8 cellular contexts compared by ENCODE assay signal in genomic region chr5:140115186-140115500, GRCh38. TPM values are rescaled to one million over a fixed set of nuclear protein-coding genes. Genes with fewer than 3 reads are reported as not detected.
DNase-seq lines count a peak whose midpoint lies in the region; ATAC-seq and TF ChIP-seq lines count a peak whose summit lies in the region.

No MANE protein-coding gene starts in this region.

- H3K27me3 ChIP-seq in BJ (ENCODE audit: control insufficient read depth, insufficient read depth, low read length) (no peaks in the 10 kb centered on the region), Loucy (ENCODE audit: insufficient read depth, low read length, poor library complexity, severe bottlenecking) (no peaks in the 10 kb centered on the region), neural cell (ENCODE audit: insufficient read depth, low read depth, low read length) (peaks cover 51% of the 10 kb centered on the region)

- CTCF ChIA-PET in BJ (lab: Yijun Ruan, JAX): interaction anchor here (0.6 to 12.5 kb wide), 6 partner anchors 10 to 51 kb away, joined by 3 to 118 read pairs (median 4); no protein-coding TSS in a partner anchor

- POLR2A ChIA-PET in BJ (lab: Charles Lee): no interaction called here

- intact Hi-C loops in dendritic cell treated with granulocyte-macrophage colony-stimulating factor and Interleukin-4, amounts not matched to agents 40 ng/mL and 50 ng/mL, for 4 days (cut with micrococcal nuclease): loop anchor here (2.0 kb wide), 1 partner anchor 30 kb away; no protein-coding TSS in a partner anchor

- peaks cover 19% of the 10 kb centered on the region for H3K36me3 Mint-ChIP-seq in dendritic cell treated with granulocyte-macrophage colony-stimulating factor and Interleukin-4, amounts not matched to agents 40 ng/mL and 50 ng/mL, for 4 days (ENCODE audit: low read depth)

- DNase-seq in BJ (ENCODE audit: low read depth): no peak
- no peak for DNase-seq in NCI-H146 (lab: John Stamatoyannopoulos, UW)
- no peak for DNase-seq in NCI-H1048 (lab: John Stamatoyannopoulos, UW)

- no peak overlapping the region for H3K27ac ChIP-seq in neural cell (ENCODE audit: low read length)

- TF ChIP-seq RAD21 in neural cell (conservative IDR thresholded peaks at IDR 0.05): no peak

- H3K4me2 ChIP-seq in Loucy (ENCODE audit: low read depth, low read length, poor library complexity, severe bottlenecking) (peak overlapping the region; percentile 38), neural cell (ENCODE audit: low read length) (peak overlapping the region; percentile 77)

- TF ChIP-seq CTCF in BJ (IDR thresholded peaks at IDR 0.05; ENCODE audit: insufficient read depth, low read depth, low read length) (no peak), Loucy (conservative IDR thresholded peaks at IDR 0.05; ENCODE audit: low read length) (no peak), neural cell (IDR thresholded peaks at IDR 0.05; ENCODE audit: poor library complexity, severe bottlenecking) (no peak)

- H3K9me2 ChIP-seq in Loucy (replicated peaks; ENCODE audit: low read depth, low read length) (no peaks in the 10 kb centered on the region), neural cell (ENCODE audit: insufficient read depth, low read length) (no peaks in the 10 kb centered on the region)

- no peaks in the 10 kb centered on the region for H3F3A ChIP-seq in Loucy (ENCODE audit: low read depth)
- no peaks in the 10 kb centered on the region for H3F3A ChIP-seq in neural cell (ENCODE audit: insufficient read depth, low read length, poor library complexity, severe bottlenecking)

- peak overlapping the region; percentile 88 for H3K4me3 Mint-ChIP-seq in dendritic cell treated with granulocyte-macrophage colony-stimulating factor and Interleukin-4, amounts not matched to agents 40 ng/mL and 50 ng/mL, for 4 days

- no peak for TF ChIP-seq EP300 in neural cell (conservative IDR thresholded peaks at IDR 0.05; ENCODE audit: poor library complexity, severe bottlenecking)

- peak overlapping the region; percentile 90 for H3K27ac Mint-ChIP-seq in dendritic cell treated with granulocyte-macrophage colony-stimulating factor and Interleukin-4, amounts not matched to agents 40 ng/mL and 50 ng/mL, for 4 days

- ATAC-seq in GM21528 (IDR thresholded peaks at IDR 0.05; ENCODE audit: low FRiP score, unreplicated experiment) (no peak), HG02884 (IDR thresholded peaks at IDR 0.05; ENCODE audit: unreplicated experiment) (no peak)

- no peak overlapping the region for H2AFZ ChIP-seq in Loucy (ENCODE audit: low read length)
- H2AFZ ChIP-seq in neural cell (ENCODE audit: low read depth, low read length): no peak overlapping the region

- peaks cover 56% of the 10 kb centered on the region for H3K4me1 Mint-ChIP-seq in dendritic cell treated with granulocyte-macrophage colony-stimulating factor and Interleukin-4, amounts not matched to agents 40 ng/mL and 50 ng/mL, for 4 days (ENCODE audit: low read depth)

- H3K79me2 ChIP-seq in Loucy (ENCODE audit: insufficient read depth, low read length) (peaks cover 89% of the 10 kb centered on the region), neural cell (replicated peaks; ENCODE audit: insufficient read depth, low read length) (peaks cover 13% of the 10 kb centered on the region)

- H3K9me3 ChIP-seq in Loucy (ENCODE audit: insufficient read depth, low read depth, low read length) (no peaks in the 10 kb centered on the region), neural cell (ENCODE audit: low read length) (no peaks in the 10 kb centered on the region)

- peaks cover 28% of the 10 kb centered on the region for H3K27me3 Mint-ChIP-seq in dendritic cell treated with granulocyte-macrophage colony-stimulating factor and Interleukin-4, amounts not matched to agents 40 ng/mL and 50 ng/mL, for 4 days

- H3K9ac ChIP-seq in Loucy (ENCODE audit: low read depth, low read length, poor library complexity, severe bottlenecking): peak overlapping the region; percentile 75
- peak overlapping the region; percentile 70 for H3K9ac ChIP-seq in neural cell (ENCODE audit: low read length)

- H4K20me1 ChIP-seq in Loucy (ENCODE audit: insufficient read depth, low read length, poor library complexity, severe bottlenecking) (peaks cover 61% of the 10 kb centered on the region), neural cell (ENCODE audit: insufficient read depth) (no peaks in the 10 kb centered on the region)

- H3K36me3 ChIP-seq in BJ (ENCODE audit: control insufficient read depth, insufficient read depth, low read length) (peaks cover 3% of the 10 kb centered on the region; the same call in 1 of the 2 replicates), Loucy (ENCODE audit: insufficient read depth, low read length) (no peaks in the 10 kb centered on the region), neural cell (ENCODE audit: insufficient read depth, low read length) (no peaks in the 10 kb centered on the region)

- H3K9me3 Mint-ChIP-seq in dendritic cell treated with granulocyte-macrophage colony-stimulating factor and Interleukin-4, amounts not matched to agents 40 ng/mL and 50 ng/mL, for 4 days: no peaks in the 10 kb centered on the region

- H3K4me3 ChIP-seq in BJ (ENCODE audit: low read depth, low read length) (peak overlapping the region; percentile 88), Loucy (ENCODE audit: low read length, poor library complexity, severe bottlenecking) (peak overlapping the region; percentile 78), neural cell (ENCODE audit: low read length) (peak overlapping the region; percentile 84)

- H3K4me1 ChIP-seq in Loucy (ENCODE audit: insufficient read depth, low read length, poor library complexity, severe bottlenecking): peaks cover 52% of the 10 kb centered on the region

TF ChIP-seq in neural cell, 6 proteins besides CTCF, POLR2A, EP300 and RAD21:
- TF ChIP-seq SMC3 (conservative IDR thresholded peaks at IDR 0.05; ENCODE audit: poor library complexity) (no peak), TAF1 (IDR thresholded peaks at IDR 0.05; ENCODE audit: low read depth) (no peak), POLR2AphosphoS5 (IDR thresholded peaks at IDR 0.05) (no peak), EZH2 (IDR thresholded peaks at IDR 0.05; ENCODE audit: borderline replicate concordance, insufficient read depth, low read length, poor library complexity, severe bottlenecking) (no peak), MXI1 (conservative IDR thresholded peaks at IDR 0.05; ENCODE audit: poor library complexity, severe bottlenecking) (no peak)

RNA-seq across cellular contexts. Expression of gene PURA, which starts 1.2 kb away (rescaled TPM):
- 5.2 and 6.7 TPM in 2 replicates for polyA plus RNA-seq in BJ (2011; rRNA removed)
- polyA minus RNA-seq in BJ (2011; rRNA and poly(A)+ RNA removed): 11.7 and 17.6 TPM in 2 replicates
- polyA plus RNA-seq in neural cell: 2.2 and 2.3 TPM in 2 replicates
- polyA minus RNA-seq in neural cell: 6.3 and 8.3 TPM in 2 replicates

RNA-seq across cellular contexts. Expression of gene IGIP, which starts 10.6 kb away (rescaled TPM):
- polyA plus RNA-seq in BJ (2011; rRNA removed) (1.5 and 3.8 TPM in 2 replicates), neural cell (2.9 and 4.4 TPM in 2 replicates)
- polyA minus RNA-seq in BJ (2011; rRNA and poly(A)+ RNA removed): 7.1 and 9.0 TPM in 2 replicates
- 4.4 and 5.0 TPM in 2 replicates for polyA minus RNA-seq in neural cell

RNA-seq across cellular contexts. Expression of gene CYSTM1, which starts 59.8 kb away (rescaled TPM):
- 29.8 and 33.1 TPM in 2 replicates for polyA plus RNA-seq in BJ (2011; rRNA removed)
- polyA minus RNA-seq in BJ (2011; rRNA and poly(A)+ RNA removed): 14.6 and 32.1 TPM in 2 replicates
- 6.6 and 12.8 TPM in 2 replicates for polyA plus RNA-seq in neural cell
- polyA minus RNA-seq in neural cell: 3.1 and 5.4 TPM in 2 replicates
